30 cellular contexts compared by ENCODE assay signal in the genomic region with DNA sequence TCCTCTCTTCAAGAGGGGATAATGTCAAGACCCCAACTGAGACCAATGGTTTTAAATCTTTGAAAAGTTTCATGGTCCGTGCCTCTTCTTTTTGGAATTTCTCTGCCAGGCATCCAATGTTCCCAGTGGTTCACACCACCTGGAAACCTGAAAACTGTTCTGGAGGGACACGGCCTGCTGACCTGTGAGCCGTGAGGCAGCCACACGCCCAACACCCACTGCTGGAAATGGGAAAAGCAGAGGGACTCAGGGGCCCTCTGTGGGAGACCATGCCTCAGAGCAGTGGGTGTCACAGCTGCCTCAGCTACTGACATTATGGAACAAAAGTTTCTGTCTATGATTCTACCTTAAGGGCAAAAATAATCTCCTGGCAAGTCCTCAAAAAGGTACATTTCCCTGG.
"Had no signal": no experiment of that assay in that cellular context is flagged by ENCODE, and none has a peak within 500 bp of the region (broad histone marks: within the 10 kb centered on the region; RNA-seq: fewer than 3 reads in every experiment).

No MANE protein-coding gene starts in this region.

- H3K9me3 ChIP-seq: neutrophil, ovary, psoas muscle, right lobe of liver, sigmoid colon, stomach, testis, tibial artery, transverse colon, upper lobe of right lung had no signal

- H3K4me3 ChIP-seq: ovary, psoas muscle, right lobe of liver, sigmoid colon, stomach, testis, tibial artery, transverse colon, upper lobe of right lung had no signal

- H3K27ac Mint-ChIP-seq: naive thymus-derived CD8-positive, alpha-beta T cell; natural killer cell treated with Interleukin-12 subunit alpha and Interleukin-12 subunit beta and Interleukin-15 and Interleukin-18, amount 100 ng/mL, for 72 hours; nephron progenitor cell; progenitor cell of endocrine pancreas; stimulated activated effector memory CD8-positive, alpha-beta T cell treated with anti-CD3 and anti-CD28 coated beads, Interleukin-12 subunit alpha, Interleukin-12 subunit beta, amount 100 ng/mL, for 72 hours; stimulated activated naive B cell treated with anti-CD40 and anti-IgM and Interleukin-4, amounts not matched to agents 10 μg/mL and 1 μg/mL and 100 μg/mL, for 72 hours; stimulated activated naive CD8-positive, alpha-beta T cell treated with anti-CD3 and anti-CD28 coated beads, Interleukin-15, Interleukin-2, amounts not matched to agents 100 ng/mL and 50 ng/mL, for 24 hours; type B pancreatic cell had no signal

- H3K27me3 ChIP-seq: neutrophil, ovary, right lobe of liver, sigmoid colon, stomach, testis, tibial artery, transverse colon, upper lobe of right lung had no signal

- H3K4me1 ChIP-seq: parathyroid adenoma, psoas muscle, right lobe of liver, testis, upper lobe of right lung had no signal

- H3K4me3 Mint-ChIP-seq: naive B cell; naive thymus-derived CD8-positive, alpha-beta T cell; natural killer cell treated with Interleukin-12 subunit alpha and Interleukin-12 subunit beta and Interleukin-15 and Interleukin-18, amount 100 ng/mL, for 72 hours; nephron progenitor cell; neural crest cell; stimulated activated effector memory CD8-positive, alpha-beta T cell treated with anti-CD3 and anti-CD28 coated beads, Interleukin-12 subunit alpha, Interleukin-12 subunit beta, amount 100 ng/mL, for 72 hours; stimulated activated naive B cell treated with anti-CD40 and anti-IgM and Interleukin-4, amounts not matched to agents 10 μg/mL and 1 μg/mL and 100 μg/mL, for 72 hours; stimulated activated naive CD8-positive, alpha-beta T cell treated with anti-CD3 and anti-CD28 coated beads, Interleukin-15, Interleukin-2, amounts not matched to agents 100 ng/mL and 50 ng/mL, for 24 hours; type B pancreatic cell had no signal

- H3K36me3 ChIP-seq: neutrophil, ovary, right lobe of liver, sigmoid colon, stomach, tibial artery, transverse colon, upper lobe of right lung had no signal

- ATAC-seq: naive thymus-derived CD8-positive, alpha-beta T cell; natural killer cell treated with Interleukin-12 subunit alpha and Interleukin-12 subunit beta and Interleukin-15 and Interleukin-18, amount 100 ng/mL, for 72 hours; psoas muscle; right cardiac atrium; right lobe of liver; stimulated activated effector memory CD8-positive, alpha-beta T cell treated with anti-CD3 and anti-CD28 coated beads, Interleukin-12 subunit alpha, Interleukin-12 subunit beta, amount 100 ng/mL, for 72 hours; stimulated activated naive B cell treated with anti-CD40 and anti-IgM and Interleukin-4, amounts not matched to agents 10 μg/mL and 1 μg/mL and 100 μg/mL, for 72 hours; upper lobe of right lung had no signal

- H3K9me3 Mint-ChIP-seq: naive B cell; naive thymus-derived CD8-positive, alpha-beta T cell; natural killer cell treated with Interleukin-12 subunit alpha and Interleukin-12 subunit beta and Interleukin-15 and Interleukin-18, amount 100 ng/mL, for 72 hours; neural crest cell; stimulated activated effector memory CD8-positive, alpha-beta T cell treated with anti-CD3 and anti-CD28 coated beads, Interleukin-12 subunit alpha, Interleukin-12 subunit beta, amount 100 ng/mL, for 72 hours; stimulated activated naive B cell treated with anti-CD40 and anti-IgM and Interleukin-4, amounts not matched to agents 10 μg/mL and 1 μg/mL and 100 μg/mL, for 72 hours; stimulated activated naive CD8-positive, alpha-beta T cell treated with anti-CD3 and anti-CD28 coated beads, Interleukin-15, Interleukin-2, amounts not matched to agents 100 ng/mL and 50 ng/mL, for 24 hours; type B pancreatic cell had no signal

- H3K4me1 Mint-ChIP-seq: naive B cell; nephron progenitor cell; stimulated activated naive B cell treated with anti-CD40 and anti-IgM and Interleukin-4, amounts not matched to agents 10 μg/mL and 1 μg/mL and 100 μg/mL, for 72 hours had no signal

- H3K36me3 Mint-ChIP-seq: naive B cell; naive thymus-derived CD8-positive, alpha-beta T cell; natural killer cell treated with Interleukin-12 subunit alpha and Interleukin-12 subunit beta and Interleukin-15 and Interleukin-18, amount 100 ng/mL, for 72 hours; stimulated activated effector memory CD8-positive, alpha-beta T cell treated with anti-CD3 and anti-CD28 coated beads, Interleukin-12 subunit alpha, Interleukin-12 subunit beta, amount 100 ng/mL, for 72 hours; stimulated activated naive B cell treated with anti-CD40 and anti-IgM and Interleukin-4, amounts not matched to agents 10 μg/mL and 1 μg/mL and 100 μg/mL, for 72 hours; type B pancreatic cell had no signal

- H3K27ac ChIP-seq: neutrophil, ovary, parathyroid adenoma, psoas muscle, right lobe of liver, sigmoid colon, stomach, testis, tibial artery, transverse colon, upper lobe of right lung had no signal

- DNase-seq: naive B cell; naive thymus-derived CD8-positive, alpha-beta T cell; nephron progenitor cell; nucleus accumbens; ovary; posterior cingulate gyrus; psoas muscle; right cardiac atrium; right lobe of liver; sigmoid colon; small intestine; stimulated activated CD4-positive, alpha-beta T cell treated with anti-CD3 and anti-CD28 coated beads, Interleukin-15, amount 100 ng/mL, for 24 hours; stimulated activated CD4-positive, alpha-beta T cell treated with anti-CD3 and anti-CD28 coated beads, Interleukin-2, amount 100 ng/mL, for 24 hours; stimulated activated CD4-positive, alpha-beta T cell treated with anti-CD3 and anti-CD28 coated beads, Interleukin-2, amount 100 ng/mL, for 48 hours; stimulated activated CD4-positive, alpha-beta T cell treated with anti-CD3 and anti-CD28 coated beads, Interleukin-4, amount 100 ng/mL, for 24 hours; stimulated activated naive B cell treated with anti-CD40 and anti-IgM and Interleukin-4, amounts not matched to agents 10 μg/mL and 1 μg/mL and 100 μg/mL, for 72 hours; stimulated activated naive CD4-positive, alpha-beta T cell treated with Interleukin-2 at 50 U/mL for 16 hours; stomach; testis; tibial artery; transverse colon; upper lobe of right lung had no signal

- H3K27me3 Mint-ChIP-seq: progenitor cell of endocrine pancreas; stimulated activated naive CD8-positive, alpha-beta T cell treated with anti-CD3 and anti-CD28 coated beads, Interleukin-15, Interleukin-2, amounts not matched to agents 100 ng/mL and 50 ng/mL, for 24 hours; type B pancreatic cell had no signal
